In the genomic region with DNA sequence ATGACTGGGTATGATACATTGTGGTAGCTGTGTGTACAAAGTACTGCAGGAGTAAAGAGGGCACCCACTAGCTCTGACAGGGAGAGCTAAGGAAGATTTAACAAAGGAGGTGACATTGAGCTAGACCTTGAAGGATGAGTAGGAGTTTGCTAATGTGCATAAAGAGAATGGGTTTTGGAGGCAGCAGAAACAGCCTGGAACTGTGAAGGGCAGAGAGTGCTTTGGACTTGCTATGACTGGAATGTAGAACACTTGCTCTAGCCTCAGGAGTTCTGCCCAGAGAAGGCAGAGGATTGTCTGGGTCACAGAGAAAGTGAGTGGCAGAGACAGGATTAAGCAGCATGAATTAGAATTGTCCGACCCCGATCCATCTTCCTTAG, we compare ENCODE assay signal across 2 cellular contexts.
TF ChIP-seq lines count a peak whose summit lies in the region.

No MANE protein-coding gene starts in this region.

TF ChIP-seq in A549, 52 proteins besides CTCF, POLR2A, EP300 and RAD21 (continued from another document):
- TF ChIP-seq, protein P1, sequence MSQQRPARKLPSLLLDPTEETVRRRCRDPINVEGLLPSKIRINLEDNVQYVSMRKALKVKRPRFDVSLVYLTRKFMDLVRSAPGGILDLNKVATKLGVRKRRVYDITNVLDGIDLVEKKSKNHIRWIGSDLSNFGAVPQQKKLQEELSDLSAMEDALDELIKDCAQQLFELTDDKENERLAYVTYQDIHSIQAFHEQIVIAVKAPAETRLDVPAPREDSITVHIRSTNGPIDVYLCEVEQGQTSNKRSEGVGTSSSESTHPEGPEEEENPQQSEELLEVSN (IDR thresholded peaks at IDR 0.05; ENCODE audit: borderline replicate concordance, low read depth), result no peak
- TF ChIP-seq ZC3H11A (IDR thresholded peaks at IDR 0.05) (no peak), CHD4 (IDR thresholded peaks at IDR 0.05; ENCODE audit: borderline replicate concordance) (no peak), CEBPB (IDR thresholded peaks at IDR 0.05) (no peak), RCOR1 (IDR thresholded peaks at IDR 0.05; ENCODE audit: low read depth, low read length) (no peak), HEYL (CRISPR knock-in tag; IDR thresholded peaks at IDR 0.05) (no peak), HOXB5 (CRISPR knock-in tag; IDR thresholded peaks at IDR 0.05) (no peak), TP53 (CRISPR knock-in tag; IDR thresholded peaks at IDR 0.05) (no peak), JUN (IDR thresholded peaks at IDR 0.05) (no peak), USF2 (IDR thresholded peaks at IDR 0.05) (no peak), POLR2AphosphoS2 (conservative IDR thresholded peaks at IDR 0.05; ENCODE audit: low read length) (no peak), NR3C1 (IDR thresholded peaks at IDR 0.05) (no peak)
- TF ChIP-seq, protein P2, sequence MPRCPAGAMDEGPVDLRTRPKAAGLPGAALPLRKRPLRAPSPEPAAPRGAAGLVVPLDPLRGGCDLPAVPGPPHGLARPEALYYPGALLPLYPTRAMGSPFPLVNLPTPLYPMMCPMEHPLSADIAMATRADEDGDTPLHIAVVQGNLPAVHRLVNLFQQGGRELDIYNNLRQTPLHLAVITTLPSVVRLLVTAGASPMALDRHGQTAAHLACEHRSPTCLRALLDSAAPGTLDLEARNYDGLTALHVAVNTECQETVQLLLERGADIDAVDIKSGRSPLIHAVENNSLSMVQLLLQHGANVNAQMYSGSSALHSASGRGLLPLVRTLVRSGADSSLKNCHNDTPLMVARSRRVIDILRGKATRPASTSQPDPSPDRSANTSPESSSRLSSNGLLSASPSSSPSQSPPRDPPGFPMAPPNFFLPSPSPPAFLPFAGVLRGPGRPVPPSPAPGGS (IDR thresholded peaks at IDR 0.05), result no peak
TF ChIP-seq in A549: peak in this region for 0.

TF ChIP-seq in WTC11, 78 proteins besides CTCF, POLR2A, EP300 and RAD21 (continued from another document):
- TF ChIP-seq HMGXB4 (CRISPR knock-in tag; IDR thresholded peaks at IDR 0.05) (no peak), ZNF416 (CRISPR knock-in tag; IDR thresholded peaks at IDR 0.05) (no peak), TEAD4 (CRISPR knock-in tag; IDR thresholded peaks at IDR 0.05) (no peak)
- TF ChIP-seq, protein P3, sequence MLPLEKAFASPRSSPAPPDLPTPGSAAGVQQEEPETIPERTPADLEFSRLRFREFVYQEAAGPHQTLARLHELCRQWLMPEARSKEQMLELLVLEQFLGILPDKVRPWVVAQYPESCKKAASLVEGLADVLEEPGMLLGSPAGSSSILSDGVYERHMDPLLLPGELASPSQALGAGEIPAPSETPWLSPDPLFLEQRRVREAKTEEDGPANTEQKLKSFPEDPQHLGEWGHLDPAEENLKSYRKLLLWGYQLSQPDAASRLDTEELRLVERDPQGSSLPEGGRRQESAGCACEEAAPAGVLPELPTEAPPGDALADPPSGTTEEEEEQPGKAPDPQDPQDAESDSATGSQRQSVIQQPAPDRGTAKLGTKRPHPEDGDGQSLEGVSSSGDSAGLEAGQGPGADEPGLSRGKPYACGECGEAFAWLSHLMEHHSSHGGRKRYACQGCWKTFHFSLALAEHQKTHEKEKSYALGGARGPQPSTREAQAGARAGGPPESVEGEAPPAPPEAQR (CRISPR knock-in tag; IDR thresholded peaks at IDR 0.05), result no peak
